15 cellular contexts compared by ENCODE assay signal in the genomic region with DNA sequence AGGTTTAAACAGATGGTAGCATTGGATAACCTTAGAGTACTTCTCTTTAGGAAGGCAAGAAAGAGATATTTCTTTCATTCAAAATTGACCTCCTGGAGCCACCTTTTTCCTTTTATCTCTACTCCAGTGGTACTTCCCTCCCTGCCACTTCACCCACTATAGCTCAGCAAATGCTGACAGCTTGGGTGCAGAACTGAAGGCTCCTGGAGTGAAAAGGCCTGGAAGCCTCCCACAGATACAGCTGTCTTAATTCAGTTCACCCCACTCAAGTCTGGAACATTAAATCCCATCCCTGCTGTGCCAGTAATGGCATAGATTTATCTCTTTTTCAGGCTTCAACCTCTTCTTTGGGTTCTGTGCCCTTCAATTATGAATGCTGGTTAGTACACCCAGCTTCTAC.
DNase-seq lines count a peak whose midpoint lies in the region; ATAC-seq and TF ChIP-seq lines count a peak whose summit lies in the region.
"Had no signal": no experiment of that assay in that cellular context is flagged by ENCODE, and none has a peak within 500 bp of the region (broad histone marks: within the 10 kb centered on the region; RNA-seq: fewer than 3 reads in every experiment).

No MANE protein-coding gene starts in this region.

- DNase-seq in A673 (ENCODE audit: low spot score) (peak; percentile 4), Ammon's horn (ENCODE audit: low spot score) (peak; percentile 18), NCI-H69 (lab: John Stamatoyannopoulos, UW) (peak; percentile 68)
- no peak for DNase-seq in natural killer cell treated with Interleukin-12 subunit alpha and Interleukin-12 subunit beta and Interleukin-15 and Interleukin-18, amount 100 ng/mL, for 72 hours (ENCODE audit: low spot score)
- DNase-seq: CD8-positive, alpha-beta memory T cell; DMS53; GF-D8; GOT3; H9 had no signal

- intact Hi-C loops in A673 (cut with micrococcal nuclease; ENCODE audit: unreplicated experiment) = no loop called here

- H3K9me3 Mint-ChIP-seq in natural killer cell treated with Interleukin-12 subunit alpha and Interleukin-12 subunit beta and Interleukin-15 and Interleukin-18, amount 100 ng/mL, for 72 hours = peaks cover 3% of the 10 kb centered on the region
- H3K9me3 Mint-ChIP-seq: CD8-positive, alpha-beta memory T cell; H9 had no signal

- ATAC-seq in HG03139 (IDR thresholded peaks at IDR 0.05; ENCODE audit: unreplicated experiment) = no peak
- no peak for ATAC-seq in natural killer cell treated with Interleukin-12 subunit alpha and Interleukin-12 subunit beta and Interleukin-15 and Interleukin-18, amount 100 ng/mL, for 72 hours
- ATAC-seq in HG03097 (IDR thresholded peaks at IDR 0.05; ENCODE audit: low FRiP score, unreplicated experiment) = no peak
- ATAC-seq: A549, HepG2 had no signal

- no peaks in the 10 kb centered on the region for H3K36me3 Mint-ChIP-seq in natural killer cell treated with Interleukin-12 subunit alpha and Interleukin-12 subunit beta and Interleukin-15 and Interleukin-18, amount 100 ng/mL, for 72 hours
- H3K36me3 Mint-ChIP-seq: CD8-positive, alpha-beta memory T cell had no signal

- no peak overlapping the region for H3K27ac Mint-ChIP-seq in natural killer cell treated with Interleukin-12 subunit alpha and Interleukin-12 subunit beta and Interleukin-15 and Interleukin-18, amount 100 ng/mL, for 72 hours
- H3K27ac Mint-ChIP-seq: CD8-positive, alpha-beta memory T cell; H9 had no signal

- H3K4me3 Mint-ChIP-seq in natural killer cell treated with Interleukin-12 subunit alpha and Interleukin-12 subunit beta and Interleukin-15 and Interleukin-18, amount 100 ng/mL, for 72 hours = no peak overlapping the region
- H3K4me3 Mint-ChIP-seq: CD8-positive, alpha-beta memory T cell; H9 had no signal

- no peaks in the 10 kb centered on the region for H3K4me1 ChIP-seq in A673 (ENCODE audit: insufficient read depth, low read length, poor library complexity, severe bottlenecking)
- H3K4me1 ChIP-seq in neuron (ENCODE audit: insufficient read depth, low read length) = peaks cover 21% of the 10 kb centered on the region
- H3K4me1 ChIP-seq: A549 had no signal

- no peaks in the 10 kb centered on the region for H3K4me1 Mint-ChIP-seq in natural killer cell treated with Interleukin-12 subunit alpha and Interleukin-12 subunit beta and Interleukin-15 and Interleukin-18, amount 100 ng/mL, for 72 hours (ENCODE audit: low read depth in 2 of 2)
- H3K4me1 Mint-ChIP-seq: CD8-positive, alpha-beta memory T cell had no signal

- H3K36me3 ChIP-seq in A673 (ENCODE audit: insufficient read depth, low read length, poor library complexity, severe bottlenecking) = no peaks in the 10 kb centered on the region
- H3K36me3 ChIP-seq in neuron (ENCODE audit: insufficient read depth, low read length) = no peaks in the 10 kb centered on the region
- H3K36me3 ChIP-seq: BLaER1 had no signal

- CTCF ChIA-PET in A673 (lab: Charles Lee) = no interaction called here

- no peak overlapping the region for H3K27ac ChIP-seq in A673 (ENCODE audit: low read depth, low read length, poor library complexity, severe bottlenecking)
- H3K27ac ChIP-seq: A549, BLaER1 had no signal

- no TSS peak for BruUV-seq in A673 (replicated peaks; lab: Mats Ljungman, UMichigan)

- H3K27me3 ChIP-seq in A673 (replicated peaks; ENCODE audit: insufficient read depth, low read depth, low read length, poor library complexity) (peaks cover 3% of the 10 kb centered on the region), neuron (ENCODE audit: insufficient read depth, low read length) (no peaks in the 10 kb centered on the region)
- H3K27me3 ChIP-seq: BLaER1 had no signal

- no peak for TF ChIP-seq CTCF in A673 (conservative IDR thresholded peaks at IDR 0.05; ENCODE audit: low read depth, low read length)

- no peak overlapping the region for H3K4me3 ChIP-seq in A673 (ENCODE audit: low read depth, low read length, poor library complexity, severe bottlenecking)
- no peak overlapping the region for H3K4me3 ChIP-seq in neuron (ENCODE audit: low read length)
- H3K4me3 ChIP-seq: A549, BLaER1 had no signal

- no peaks in the 10 kb centered on the region for H3K9me3 ChIP-seq in A673 (ENCODE audit: low read depth, low read length, poor library complexity, severe bottlenecking)
- no peaks in the 10 kb centered on the region for H3K9me3 ChIP-seq in neuron (ENCODE audit: low read length)
- H3K9me3 ChIP-seq: A549, BLaER1 had no signal

- peak overlapping the region; percentile 24 for H2AFZ ChIP-seq in neuron (ENCODE audit: low read depth, low read length)

- H3K27me3 Mint-ChIP-seq in natural killer cell treated with Interleukin-12 subunit alpha and Interleukin-12 subunit beta and Interleukin-15 and Interleukin-18, amount 100 ng/mL, for 72 hours = peaks cover 3 to 27% of the 10 kb centered on the region in 2 donors

- POLR2A ChIA-PET in A673 (lab: Charles Lee; ENCODE audit: low non-redundant PET) = no interaction called here
